16 cellular contexts compared by ENCODE assay signal in genomic region chr4:56130609-56131150, GRCh38.
DNase-seq lines count a peak whose midpoint lies in the region; FAIRE-seq and TF ChIP-seq lines count a peak whose summit lies in the region.
"Had no signal": no experiment of that assay in that cellular context is flagged by ENCODE, and none has a peak within 500 bp of the region (broad histone marks: within the 10 kb centered on the region; RNA-seq: fewer than 3 reads in every experiment).

No MANE protein-coding gene starts in this region.

- no peak overlapping the region for H2BK15ac ChIP-seq in H9 (ENCODE audit: low read depth, low read length)

- dilution Hi-C loops in endothelial cell of umbilical vein (cut with MboI; ENCODE audit: extremely low pct_ligation_motif_present, low sequenced_read_pairs): no loop called here

- H3K27ac Mint-ChIP-seq in H9: peak overlapping the region in 2 of 3 experiments; percentile 10 to 55; a peak in 2 of 7 replicates

- no peak overlapping the region for H3K4me3 ChIP-seq in endothelial cell of umbilical vein (replicated peaks in 1 of 3; ENCODE audit: insufficient read depth in 1 of 3, low read depth in 1 of 3, low read length in 3 of 3)
- H3K4me3 ChIP-seq: mucosa of descending colon, SJSA1 had no signal

- no peaks in the 10 kb centered on the region for H3K27me3 Mint-ChIP-seq in H9 (ENCODE audit: low read depth)

- no peak for TF ChIP-seq CTCF in H9 (conservative IDR thresholded peaks at IDR 0.05)
- no peak for TF ChIP-seq CTCF in endothelial cell of umbilical vein (IDR thresholded peaks at IDR 0.05; ENCODE audit: extremely low read depth in 1 of 2, insufficient read depth in 1 of 2, low read depth in 1 of 2, low read length in 2 of 2)

- DNase-seq in COR-L47 (lab: John Stamatoyannopoulos, UW) (peak; percentile 4), H9 (no peak), NCI-H526 treated with DMSO at 0.1 percent for 48 hours (lab: John Stamatoyannopoulos, UW) (peak; percentile 21), endothelial cell of umbilical vein (ENCODE audit: low read depth, low spot score) (peak; percentile 26), T1000 (lab: John Stamatoyannopoulos, UW) (no peak), GM19239 (ENCODE audit: insufficient read length, low spot score) (no peak)
- DNase-seq in stimulated activated CD4-positive, alpha-beta T cell treated with anti-CD3 and anti-CD28 coated beads, Interleukin-2, amount 100 ng/mL, for 48 hours: no peak
- DNase-seq: activated CD4-positive, alpha-beta T cell treated with anti-CD3 and anti-CD28 coated beads for 4 hours; activated naive CD4-positive, alpha-beta T cell treated with anti-CD3 and anti-CD28 coated beads, Interleukin-2, amount 50 U/mL, for 16 hours; activated T-cell treated with anti-CD3 and anti-CD28 coated beads for 4 hours; IMR-90; mucosa of descending colon; MV-4-11; OCI-M1; stimulated activated CD4-positive, alpha-beta T cell treated with anti-CD3 and anti-CD28 coated beads, Interleukin-4, amount 100 ng/mL, for 4 hours had no signal

- H3K4ac ChIP-seq in H9 (ENCODE audit: low read depth, low read length): no peak overlapping the region

- CTCF ChIA-PET in endothelial cell of umbilical vein (lab: Charles Lee): interaction anchor here (1.0 kb wide), 1 partner anchor 669 kb away, joined by 3 read pairs; no protein-coding TSS in a partner anchor

- no peak overlapping the region for H3K4me3 Mint-ChIP-seq in H9

- no peak overlapping the region for H3K23ac ChIP-seq in H9 (ENCODE audit: insufficient read length, low read depth, low read length)

- H2AFZ ChIP-seq in H9 (ENCODE audit: low read length) (no peak overlapping the region), endothelial cell of umbilical vein (ENCODE audit: low read depth, low read length) (peak overlapping the region; percentile 53)

- H3K36me3 ChIP-seq in endothelial cell of umbilical vein (ENCODE audit: control insufficient read depth in 2 of 2, extremely low read depth in 1 of 2, insufficient read depth in 2 of 2, low read length in 2 of 2): no peaks in the 10 kb centered on the region
- H3K36me3 ChIP-seq: SJSA1 had no signal

- no peaks in the 10 kb centered on the region for H4K20me1 ChIP-seq in H9 (ENCODE audit: control insufficient read depth, insufficient read depth, insufficient read length)
- H4K20me1 ChIP-seq in endothelial cell of umbilical vein (replicated peaks; ENCODE audit: control insufficient read depth, extremely low read depth, insufficient read depth, low read length): no peaks in the 10 kb centered on the region

- H2BK120ac ChIP-seq in H9 (ENCODE audit: low read depth, low read length, poor library complexity, severe bottlenecking): no peak overlapping the region

- no peak overlapping the region for H4K91ac ChIP-seq in H9 (ENCODE audit: insufficient read length, low read depth, low read length)

- H3K18ac ChIP-seq in H9 (ENCODE audit: insufficient read length, low read depth, low read length): no peak overlapping the region

- TF ChIP-seq POLR2A in endothelial cell of umbilical vein (IDR thresholded peaks at IDR 0.05; ENCODE audit: low read depth, low read length): no peak

- no peak overlapping the region for H3K56ac ChIP-seq in H9 (ENCODE audit: insufficient read length, low read depth, low read length)

- intact Hi-C loops in endothelial cell of umbilical vein (cut with micrococcal nuclease): loop anchor here (2.0 to 10.0 kb wide), 2 partner anchors 82 to 186 kb away; partner anchors contain the start of gene CEP135

- no peaks in the 10 kb centered on the region for H3K9me3 ChIP-seq in H9 (ENCODE audit: control insufficient read depth, low read depth, low read length)
- H3K9me3 ChIP-seq in endothelial cell of umbilical vein (replicated peaks; ENCODE audit: control insufficient read depth, insufficient read depth, low read length): no peaks in the 10 kb centered on the region
- H3K9me3 ChIP-seq: mucosa of descending colon, SJSA1 had no signal

- H3K14ac ChIP-seq in H9 (ENCODE audit: insufficient read depth, low read length): no peak overlapping the region

- H3K9ac ChIP-seq in H9 (ENCODE audit: extremely low read depth, insufficient read length, low read length) (no peak overlapping the region), endothelial cell of umbilical vein (replicated peaks; ENCODE audit: extremely low read depth, insufficient read depth, low read length) (no peak overlapping the region)

- peaks cover 27 to 30% of the 10 kb centered on the region in 2 experiments for H3K4me1 Mint-ChIP-seq in H9

- H4K5ac ChIP-seq in H9 (ENCODE audit: insufficient read length, low read depth, low read length): no peak overlapping the region

- H3K27ac ChIP-seq in H9 (ENCODE audit: insufficient read length, low read depth, low read length): no peak overlapping the region
- no peak overlapping the region for H3K27ac ChIP-seq in endothelial cell of umbilical vein (ENCODE audit: insufficient read depth, low read depth, low read length)
- H3K27ac ChIP-seq: SJSA1 had no signal

- POLR2A ChIA-PET in endothelial cell of umbilical vein (lab: Charles Lee): no interaction called here

- H3K9me3 Mint-ChIP-seq in H9: peaks cover 0 to 4% of the 10 kb centered on the region in 2 experiments; a peak in 2 of 5 replicates

- H3K36me3 Mint-ChIP-seq in H9 (ENCODE audit: insufficient read depth in 1 of 3, low read depth in 3 of 3): peaks cover 0 to 3% (median 2%) of the 10 kb centered on the region in 3 experiments; a peak in 4 of 7 replicates

- peak; percentile 18 for FAIRE-seq in endothelial cell of umbilical vein (lab: Jason Lieb, UNC)
- FAIRE-seq in GM19239 (lab: Jason Lieb, UNC): no peak

- no peaks in the 10 kb centered on the region for H3K23me2 ChIP-seq in H9 (ENCODE audit: insufficient read length, low read depth, low read length, poor library complexity, severe bottlenecking)

- H3K4me1 ChIP-seq in H9 (ENCODE audit: insufficient read depth, low read length) (peaks cover 3% of the 10 kb centered on the region; the same call in 1 of the 2 replicates), endothelial cell of umbilical vein (ENCODE audit: control insufficient read depth, extremely low read depth, insufficient read depth, low read length) (peaks cover 31% of the 10 kb centered on the region)

- H3K9me1 ChIP-seq in endothelial cell of umbilical vein (replicated peaks; ENCODE audit: control insufficient read depth, extremely low read depth, insufficient read depth, low read length): no peaks in the 10 kb centered on the region

- H3K27me3 ChIP-seq in H9 (ENCODE audit: insufficient read depth, low read length) (no peaks in the 10 kb centered on the region), endothelial cell of umbilical vein (ENCODE audit: control insufficient read depth in 2 of 2, insufficient read depth in 2 of 2, low read length in 2 of 2) (no peaks in the 10 kb centered on the region)
- H3K27me3 ChIP-seq: SJSA1 had no signal

- H3K79me2 ChIP-seq in H9 (ENCODE audit: insufficient read depth, low read length) (no peaks in the 10 kb centered on the region), endothelial cell of umbilical vein (ENCODE audit: control insufficient read depth, insufficient read depth, low read length) (no peaks in the 10 kb centered on the region)

- H3T11ph ChIP-seq in H9 (ENCODE audit: low read length): no peak overlapping the region

- H2AK5ac ChIP-seq in H9 (ENCODE audit: insufficient read length, low read length): no peak overlapping the region

- H3K4me2 ChIP-seq in H9 (ENCODE audit: insufficient read depth, insufficient read length, low read length): no peak overlapping the region
- no peak overlapping the region for H3K4me2 ChIP-seq in endothelial cell of umbilical vein (ENCODE audit: insufficient read depth, low read length)

- no TSS peak for BruUV-seq in endothelial cell of umbilical vein (replicated peaks; lab: Mats Ljungman, UMichigan)

- H3K79me1 ChIP-seq in H9 (ENCODE audit: insufficient read depth, low read depth, low read length, poor library complexity, severe bottlenecking): peaks cover 3% of the 10 kb centered on the region

- no peak overlapping the region for H2BK12ac ChIP-seq in H9 (ENCODE audit: insufficient read length, low read depth, low read length)

- H2BK5ac ChIP-seq in H9 (ENCODE audit: insufficient read length, low read length): no peak overlapping the region

- no peak overlapping the region for H4K8ac ChIP-seq in H9 (replicated peaks; ENCODE audit: insufficient read length, low read depth, low read length)

- no peak overlapping the region for H2BK20ac ChIP-seq in H9 (ENCODE audit: low read depth, low read length, poor library complexity, severe bottlenecking)

TF ChIP-seq in endothelial cell of umbilical vein, 7 proteins besides CTCF, POLR2A, EP300 and RAD21:
- TF ChIP-seq FOS (IDR thresholded peaks at IDR 0.05; ENCODE audit: borderline replicate concordance, insufficient read depth, low read length): peak; percentile 12
- TF ChIP-seq JUN (IDR thresholded peaks at IDR 0.05; ENCODE audit: borderline replicate concordance, insufficient read depth, insufficient read length, low read depth): no peak

Comparison
In these comparisons a context has a peak if more than half of its experiments do, and no peak if none do; other contexts are left out.
1. DNase-seq: peak in COR-L47 (single experiment), NCI-H526 treated with DMSO at 0.1 percent for 48 hours (single experiment) and endothelial cell of umbilical vein (single experiment); none in H9 (single experiment), T1000 (single experiment), GM19239 (single experiment) and stimulated activated CD4-positive, alpha-beta T cell treated with anti-CD3 and anti-CD28 coated beads, Interleukin-2, amount 100 ng/mL, for 48 hours (0 of 2).